1 cellular context compared by ENCODE assay signal in genomic region chr3:171967932-171968678, GRCh38.
TF ChIP-seq lines count a peak whose summit lies in the region.

No MANE protein-coding gene starts in this region.

TF ChIP-seq in K562, 482 proteins besides CTCF, POLR2A, EP300 and RAD21 (continued from another document):
- TF ChIP-seq, protein P1, sequence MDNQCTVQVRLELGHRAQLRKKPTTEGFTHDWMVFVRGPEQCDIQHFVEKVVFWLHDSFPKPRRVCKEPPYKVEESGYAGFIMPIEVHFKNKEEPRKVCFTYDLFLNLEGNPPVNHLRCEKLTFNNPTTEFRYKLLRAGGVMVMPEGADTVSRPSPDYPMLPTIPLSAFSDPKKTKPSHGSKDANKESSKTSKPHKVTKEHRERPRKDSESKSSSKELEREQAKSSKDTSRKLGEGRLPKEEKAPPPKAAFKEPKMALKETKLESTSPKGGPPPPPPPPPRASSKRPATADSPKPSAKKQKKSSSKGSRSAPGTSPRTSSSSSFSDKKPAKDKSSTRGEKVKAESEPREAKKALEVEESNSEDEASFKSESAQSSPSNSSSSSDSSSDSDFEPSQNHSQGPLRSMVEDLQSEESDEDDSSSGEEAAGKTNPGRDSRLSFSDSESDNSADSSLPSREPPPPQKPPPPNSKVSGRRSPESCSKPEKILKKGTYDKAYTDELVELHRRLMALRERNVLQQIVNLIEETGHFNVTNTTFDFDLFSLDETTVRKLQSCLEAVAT (IDR thresholded peaks at IDR 0.05) = 0 out of 4 replicates have a peak, but pooled peaks of 1 of the 2 experiments have one; percentile 34
- peak in 1 of 2 experiments; percentile 52; a peak in 1 of 3 replicates for TF ChIP-seq CBX3 (IDR thresholded peaks at IDR 0.05; ENCODE audit: borderline replicate concordance in 1 of 2, low read length in 2 of 2)
- TF ChIP-seq RBM25 (IDR thresholded peaks at IDR 0.05; ENCODE audit: low read depth, low read length, severe bottlenecking) = peak; percentile 87
- no peak for TF ChIP-seq EHMT2 (IDR thresholded peaks at IDR 0.05)
- 0 out of 2 replicates have a peak, but pooled peaks have one; percentile 1 for TF ChIP-seq DPF2 (IDR thresholded peaks at IDR 0.05)
- TF ChIP-seq ID3 (CRISPR knock-in tag; IDR thresholded peaks at IDR 0.05) = no peak
- TF ChIP-seq ID3 (tag; IDR thresholded peaks at IDR 0.05) = peak; percentile 28; the same call in 1 of the 2 replicates
- TF ChIP-seq NCOR1 (IDR thresholded peaks at IDR 0.05) = no peak
- TF ChIP-seq PTRF (tag; IDR thresholded peaks at IDR 0.05) = 0 out of 2 replicates have a peak, but pooled peaks have one; percentile 29
